ENCODE assay signal across 8 cellular contexts in the genomic region with DNA sequence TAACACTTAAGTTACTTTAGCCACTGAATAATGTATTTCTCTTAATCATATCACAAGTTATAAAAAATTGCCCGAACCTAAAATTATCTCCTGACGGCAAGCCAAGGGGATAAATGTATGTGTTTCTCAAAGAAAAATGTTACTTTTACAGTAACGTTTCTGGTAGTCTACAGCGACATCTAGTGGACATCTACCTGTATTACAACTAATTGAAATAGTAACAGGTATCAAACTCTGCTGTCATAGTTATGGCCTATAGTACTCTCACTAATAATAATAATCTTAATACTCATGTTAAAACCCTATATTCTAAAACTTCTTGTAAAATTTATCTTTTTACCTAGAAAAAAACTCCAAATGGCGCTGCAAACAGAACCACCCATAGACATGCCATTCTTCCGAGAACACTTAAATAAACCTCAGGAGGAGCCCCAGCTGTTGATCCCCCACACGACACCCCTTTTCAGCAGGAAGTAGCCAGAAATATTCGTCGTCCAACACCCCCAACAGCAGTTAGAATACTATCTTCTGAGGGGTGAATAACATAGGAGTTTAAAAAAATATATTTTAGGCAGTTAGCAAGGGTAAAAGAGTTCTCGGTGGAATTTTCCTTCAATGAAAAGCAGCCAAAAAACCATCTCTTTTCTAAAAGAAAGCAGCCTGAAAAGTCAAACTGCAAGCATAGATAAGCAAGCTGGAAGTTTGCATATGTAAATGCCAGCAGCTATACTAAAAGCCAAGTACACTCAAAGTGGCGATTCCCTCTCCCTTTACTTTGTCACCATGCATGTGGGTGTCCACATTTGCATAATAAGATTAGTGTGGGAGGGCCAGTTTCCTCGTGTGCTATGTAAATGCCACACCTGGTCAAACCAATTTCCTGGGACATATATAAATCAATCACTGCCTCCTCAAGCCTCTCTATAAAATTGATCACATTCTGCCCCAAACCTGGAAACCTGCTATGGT. TPM values are rescaled to one million over a fixed set of nuclear protein-coding genes. Genes with fewer than 3 reads are reported as not detected.
DNase-seq lines count a peak whose midpoint lies in the region; ATAC-seq and TF ChIP-seq lines count a peak whose summit lies in the region.

No MANE protein-coding gene starts in this region.

- intact Hi-C loops in colonic mucosa (cut with DNase I): no loop called here
- intact Hi-C loops in psoas muscle (cut with DNase I): no loop called here
- intact Hi-C loops in Calu3 (cut with micrococcal nuclease; ENCODE audit: unreplicated experiment): no loop called here

- H3K9me3 ChIP-seq in colonic mucosa (no peaks in the 10 kb centered on the region), psoas muscle (no peaks in the 10 kb centered on the region)

- no peaks in the 10 kb centered on the region for H3K36me3 Mint-ChIP-seq in Calu3 (ENCODE audit: insufficient read depth, unreplicated experiment)

- CTCF ChIA-PET in Calu3 (lab: Charles Lee): no interaction called here

- peaks cover 3% of the 10 kb centered on the region for H3K9me3 Mint-ChIP-seq in Calu3 (ENCODE audit: low read depth, unreplicated experiment)

- H3K36me3 ChIP-seq in colonic mucosa (no peaks in the 10 kb centered on the region), psoas muscle (ENCODE audit: insufficient read depth in 1 of 2, low read depth in 1 of 2) (no peaks in the 10 kb centered on the region)

- no peaks in the 10 kb centered on the region for H3K27me3 Mint-ChIP-seq in Calu3 (ENCODE audit: unreplicated experiment)

- no peak overlapping the region for H3K4me3 ChIP-seq in colonic mucosa
- no peak overlapping the region for H3K4me3 ChIP-seq in psoas muscle

- BruUV-seq in Calu3 (replicated peaks; lab: Mats Ljungman, UMichigan): no TSS peak

- no peaks in the 10 kb centered on the region for H3K4me1 ChIP-seq in colonic mucosa
- no peaks in the 10 kb centered on the region for H3K4me1 ChIP-seq in psoas muscle

- no peak overlapping the region for H3K27ac ChIP-seq in colonic mucosa
- H3K27ac ChIP-seq in psoas muscle: no peak overlapping the region

- H3K27me3 ChIP-seq in colonic mucosa (no peaks in the 10 kb centered on the region), psoas muscle (ENCODE audit: insufficient read depth in 3 of 3, low read length in 2 of 3) (no peaks in the 10 kb centered on the region)

- TF ChIP-seq CTCF in colonic mucosa (IDR thresholded peaks at IDR 0.05) (peak; percentile 51), psoas muscle (IDR thresholded peaks at IDR 0.05) (peak; percentile 82), Calu3 (IDR thresholded peaks at IDR 0.05; ENCODE audit: unreplicated experiment) (no peak)

- no peak overlapping the region for H3K9ac ChIP-seq in colonic mucosa (ENCODE audit: low read depth in 2 of 2, low read length in 2 of 2)

- DNase-seq in NCI-H345 (lab: John Stamatoyannopoulos, UW): peak; percentile 2
- no peak for DNase-seq in NCI-H345 treated with DMSO at 0.1 percent for 48 hours (lab: John Stamatoyannopoulos, UW; ENCODE audit: unreplicated experiment)
- peak; percentile 32 to 52 for DNase-seq in Kasumi-1 (lab: John Stamatoyannopoulos, UW)
- no peak for DNase-seq in colonic mucosa
- DNase-seq in psoas muscle: no peak
- DNase-seq in Calu3: no peak

- H3K27ac Mint-ChIP-seq in Calu3 (ENCODE audit: unreplicated experiment): no peak overlapping the region

- no peaks in the 10 kb centered on the region for H3K4me1 Mint-ChIP-seq in Calu3 (ENCODE audit: low read depth, unreplicated experiment)

- no peak for ATAC-seq in psoas muscle
- ATAC-seq in GM21576 (IDR thresholded peaks at IDR 0.05; ENCODE audit: unreplicated experiment): no peak
- ATAC-seq in GM19452 (IDR thresholded peaks at IDR 0.05; ENCODE audit: unreplicated experiment): no peak

- H3K4me3 Mint-ChIP-seq in Calu3 (ENCODE audit: low read depth, unreplicated experiment): no peak overlapping the region

- 24 to 29% (median 25%) methylated on average over 12 of the region's 12 CpGs for WGBS in psoas muscle, 3 donors

RNA-seq across cellular contexts. Expression of a gene that starts 40.5 kb away (rescaled TPM):
- total RNA-seq in colonic mucosa (1 to 10 TPM; 4.1 to 5.5 TPM), psoas muscle (1 to 10 TPM in 3 of 4 donors, under 1 TPM in 1; 0.91 to 1.4 (median 1.2) TPM), Calu3 (2022) (7.7 TPM in 2 replicates)
- 1 to 10 TPM in 1 of 3 donors, under 1 TPM in 2; 0.38 to 1.4 (median 0.41) TPM for polyA plus RNA-seq in psoas muscle

Comparison
In these comparisons a context has a peak if more than half of its experiments do, and no peak if none do; other contexts are left out.
1. DNase-seq: peak in NCI-H345 (single experiment) and Kasumi-1 (2 of 2); none in NCI-H345 treated with DMSO at 0.1 percent for 48 hours (single experiment), colonic mucosa (single experiment), psoas muscle (0 of 2) and Calu3 (single experiment).